Comparison of ENCODE assay signal across 8 cellular contexts in the genomic region with DNA sequence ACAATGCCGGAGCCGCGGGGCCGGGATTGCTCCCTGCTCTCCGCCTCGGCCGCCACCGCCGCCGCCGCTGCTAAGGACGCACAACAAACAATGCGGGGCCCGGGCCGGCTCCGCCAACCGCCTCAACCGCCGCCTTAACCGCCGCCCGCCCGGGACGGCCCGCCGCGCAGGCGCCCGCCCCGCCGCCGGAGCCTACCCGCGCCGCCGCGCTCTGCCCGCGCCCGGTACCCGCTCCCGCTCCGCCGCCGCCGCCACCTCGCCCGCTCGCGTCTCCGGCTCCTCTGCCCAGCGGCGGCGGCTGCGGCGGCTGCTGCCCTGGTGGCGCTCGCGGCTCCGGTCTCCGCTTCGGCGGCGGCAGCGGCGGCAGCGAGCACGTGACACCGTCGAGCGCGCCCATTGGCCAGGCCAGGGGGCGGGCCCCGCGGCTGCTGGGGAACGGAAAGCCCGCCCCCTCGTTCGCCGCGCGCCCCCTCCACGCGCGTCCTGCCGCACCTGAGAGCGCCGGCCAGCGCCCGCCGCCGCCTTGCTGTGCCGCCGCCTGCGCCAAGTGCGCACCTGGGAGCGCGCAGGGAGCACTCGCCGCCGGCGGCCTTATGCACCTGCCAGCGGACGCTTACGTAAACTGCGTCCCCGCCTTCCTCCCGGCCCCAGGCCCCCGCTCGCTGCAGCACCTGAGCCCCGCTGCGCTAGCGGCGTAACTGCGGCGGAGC. TPM values are rescaled to one million over a fixed set of nuclear protein-coding genes. Genes with fewer than 3 reads are reported as not detected.
DNase-seq lines count a peak whose midpoint lies in the region; ATAC-seq and TF ChIP-seq lines count a peak whose summit lies in the region.

A gene (minus strand): TSS at position 347 of the 710 bp plus-strand sequence. CDS start 84,452 bp downstream, outside the sequence.

- H3K18ac ChIP-seq in IMR-90 (ENCODE audit: low read depth, low read length) = no peak within 1 kb of the TSS

- no peak within 1 kb of the TSS for H2BK120ac ChIP-seq in IMR-90 (ENCODE audit: low read depth, low read length)

- no peak for TF ChIP-seq POLR2A in IMR-90 (IDR thresholded peaks at IDR 0.05; ENCODE audit: low read depth, low read length)

- no TSS peak for BruUV-seq in IMR-90 (replicated peaks; lab: Mats Ljungman, UMichigan)

- H3K56ac ChIP-seq in IMR-90 (ENCODE audit: extremely low read depth, insufficient read depth, low read length) = no peak within 1 kb of the TSS

- H2AFZ ChIP-seq in IMR-90 (replicated peaks; ENCODE audit: low read length, poor library complexity) (peak within 1 kb of the TSS; percentile 99), OCI-LY3 (ENCODE audit: low read depth, low read length) (peak within 1 kb of the TSS; percentile 96)

- H3K14ac ChIP-seq in IMR-90 (replicated peaks; ENCODE audit: low read depth, low read length) = no peak within 1 kb of the TSS

- no peak within 1 kb of the TSS for H4K91ac ChIP-seq in IMR-90 (ENCODE audit: insufficient read depth, low read depth, low read length)

- dilution Hi-C loops in IMR-90 (cut with HindIII; ENCODE audit: low sequenced_read_pairs, unreplicated experiment) = no loop called here

- no peaks in the 10 kb centered on the region for H3K79me1 ChIP-seq in IMR-90 (ENCODE audit: low read depth in 1 of 2, low read length in 2 of 2)

- in situ Hi-C loops in IMR-90 (cut with MboI; ENCODE audit: low sequenced_read_pairs) = no loop called here

- no peaks in the 10 kb centered on the region for H4K20me1 ChIP-seq in IMR-90 (ENCODE audit: insufficient read depth, low read length)
- H4K20me1 ChIP-seq in OCI-LY3 (ENCODE audit: insufficient read depth, low read length) = peaks cover 16% of the 10 kb centered on the region; the same call in 1 of the 2 replicates

- no peak within 1 kb of the TSS for H3K27ac ChIP-seq in IMR-90 (ENCODE audit: insufficient read depth, low read length)
- no peak within 1 kb of the TSS for H3K27ac ChIP-seq in OCI-LY3 (ENCODE audit: low read length)
- peak within 1 kb of the TSS; percentile 85 to 89 for H3K27ac ChIP-seq in esophagus (ENCODE audit: low read depth in 2 of 2, low read length in 1 of 2)
- peak within 1 kb of the TSS; percentile 66 for H3K27ac ChIP-seq in muscle layer of colon (ENCODE audit: low read depth, low read length)

- H3K9ac ChIP-seq in IMR-90 (ENCODE audit: low read depth, low read length) (peak within 1 kb of the TSS; percentile 82), OCI-LY3 (ENCODE audit: low read length) (peak within 1 kb of the TSS; percentile 89), muscle layer of colon (ENCODE audit: low read length) (peak within 1 kb of the TSS; percentile 39)

- peak within 1 kb of the TSS; percentile 72 for H2AK9ac ChIP-seq in IMR-90 (replicated peaks; ENCODE audit: low read depth, low read length, poor library complexity)

- H3K4ac ChIP-seq in IMR-90 (ENCODE audit: low read depth, low read length) = no peak within 1 kb of the TSS; the same call in 1 of the 2 replicates

- peaks cover 40% of the 10 kb centered on the region for H3K79me2 ChIP-seq in OCI-LY3 (ENCODE audit: low read length)

- H3K4me1 ChIP-seq in IMR-90 (ENCODE audit: control insufficient read depth, insufficient read depth, low read length) = peaks cover 4% of the 10 kb centered on the region; the same call in 1 of the 2 replicates
- H3K4me1 ChIP-seq in OCI-LY3 (ENCODE audit: low read length) = peaks cover 16% of the 10 kb centered on the region
- peaks cover 0 to 11% of the 10 kb centered on the region in 2 donors for H3K4me1 ChIP-seq in esophagus (ENCODE audit: control insufficient read depth in 2 of 2, insufficient read depth in 2 of 2, low read length in 1 of 2)
- peaks cover 12% of the 10 kb centered on the region for H3K4me1 ChIP-seq in muscle layer of colon (ENCODE audit: insufficient read depth, low read length)

- H3K4me3 ChIP-seq in IMR-90 (ENCODE audit: insufficient read depth, low read depth, low read length) (peak within 1 kb of the TSS; percentile 100), OCI-LY3 (ENCODE audit: low read length) (peak within 1 kb of the TSS; percentile 87), esophagus (ENCODE audit: low read depth in 1 of 2, low read length in 2 of 2) (peak within 1 kb of the TSS; percentile 95), muscle layer of colon (ENCODE audit: low read depth in 1 of 2, low read length in 2 of 2) (peak within 1 kb of the TSS; percentile 84 to 87)

- no peak within 1 kb of the TSS for H2BK20ac ChIP-seq in IMR-90 (ENCODE audit: low read depth, low read length)

- WGBS in IMR-90 (ENCODE audit: extremely low coverage in 2 of 2, insufficient read length in 1 of 2), 2 experiments = 1% methylated on average over 58 of the region's 116 CpGs; no CpG with 5 or more reads in 1 of the 2 experiments
- 0 to 1% methylated on average over 56 to 116 of the region's 116 CpGs for WGBS in esophagus, 2 donors

- H4K5ac ChIP-seq in IMR-90 (ENCODE audit: low read depth, low read length) = no peak within 1 kb of the TSS

- POLR2A ChIA-PET in IMR-90 (lab: Charles Lee; ENCODE audit: unreplicated experiment) = no interaction called here

- CTCF ChIA-PET in IMR-90 (lab: Yijun Ruan, JAX) = no interaction called here

- H3K9me3 ChIP-seq in IMR-90 (ENCODE audit: control insufficient read depth, insufficient read depth, low read length) = no peaks in the 10 kb centered on the region
- no peaks in the 10 kb centered on the region for H3K9me3 ChIP-seq in OCI-LY3 (ENCODE audit: insufficient read depth, low read length)
- H3K9me3 ChIP-seq in esophagus (ENCODE audit: control insufficient read depth in 2 of 2, insufficient read depth in 1 of 2, low read depth in 1 of 2, low read length in 1 of 2) = no peaks in the 10 kb centered on the region
- no peaks in the 10 kb centered on the region for H3K9me3 ChIP-seq in muscle layer of colon (ENCODE audit: low read length)

- H3K36me3 ChIP-seq in IMR-90 (ENCODE audit: control insufficient read depth, insufficient read depth, low read length) (no peaks in the 10 kb centered on the region), OCI-LY3 (replicated peaks; ENCODE audit: low read depth, low read length) (no peaks in the 10 kb centered on the region), esophagus (ENCODE audit: control insufficient read depth in 2 of 2, insufficient read depth in 2 of 2, low read length in 1 of 2) (no peaks in the 10 kb centered on the region), muscle layer of colon (ENCODE audit: insufficient read depth, low read length) (no peaks in the 10 kb centered on the region)

- no peak within 1 kb of the TSS for H2BK5ac ChIP-seq in IMR-90 (ENCODE audit: low read depth, low read length, poor library complexity, severe bottlenecking)

- H3K9me1 ChIP-seq in IMR-90 (ENCODE audit: insufficient read depth, low read length) = no peaks in the 10 kb centered on the region; the same call in 1 of the 2 replicates

- H2BK15ac ChIP-seq in IMR-90 (ENCODE audit: low read depth, low read length) = no peak within 1 kb of the TSS

- TF ChIP-seq RAD21 in IMR-90 (IDR thresholded peaks at IDR 0.05; ENCODE audit: low read length) = no peak

- peak; percentile 41 for DNase-seq in DMS 273 treated with DMSO at 0.1 percent for 48 hours (lab: John Stamatoyannopoulos, UW)
- DNase-seq in IMR-90 = peak; percentile 61
- peak; percentile 87 for DNase-seq in activated T-cell treated with anti-CD3 and anti-CD28 coated beads for 4 hours
- DNase-seq in stimulated activated CD8-positive, alpha-beta memory T cell treated with anti-CD3 and anti-CD28 coated beads, Interleukin-7, amount 100 ng/mL, for 1 hour (ENCODE audit: low read depth in 2 of 2) = peak; percentile 79 to 88

- TF ChIP-seq CTCF in IMR-90 (conservative IDR thresholded peaks at IDR 0.05; ENCODE audit: low read depth, low read length) = 0 out of 2 replicates have a peak, but pooled peaks have one; percentile 9
- no peak for TF ChIP-seq CTCF in OCI-LY3 (IDR thresholded peaks at IDR 0.05; ENCODE audit: low read depth, low read length)

- H3K4me2 ChIP-seq in IMR-90 (ENCODE audit: low read depth, low read length) = peak within 1 kb of the TSS; percentile 97
- peak within 1 kb of the TSS; percentile 98 for H3K4me2 ChIP-seq in OCI-LY3 (ENCODE audit: low read length)

- H3K27me3 ChIP-seq in IMR-90 (ENCODE audit: control insufficient read depth, insufficient read depth, low read length) (peaks cover 41% of the 10 kb centered on the region), OCI-LY3 (ENCODE audit: low read depth, low read length) (no peaks in the 10 kb centered on the region), esophagus (ENCODE audit: control insufficient read depth in 1 of 2, insufficient read depth in 2 of 2, low read length in 2 of 2) (no peaks in the 10 kb centered on the region), muscle layer of colon (ENCODE audit: control insufficient read depth in 1 of 2, insufficient read depth in 2 of 2, low read length in 2 of 2) (no peaks in the 10 kb centered on the region)

- H2AK5ac ChIP-seq in IMR-90 (ENCODE audit: low read depth, low read length) = no peak within 1 kb of the TSS

- H3K23ac ChIP-seq in IMR-90 (ENCODE audit: low read depth, low read length) = peak within 1 kb of the TSS; percentile 27; the same call in 1 of the 2 replicates

- H4K8ac ChIP-seq in IMR-90 (ENCODE audit: low read depth in 2 of 2, low read length in 2 of 2) = no peak within 1 kb of the TSS

- ATAC-seq in GM21529 (IDR thresholded peaks at IDR 0.05; ENCODE audit: unreplicated experiment) (peak; percentile 90), IMR-90 (ENCODE audit: low read depth) (peak; percentile 98)

- intact Hi-C loops in IMR-90 (cut with micrococcal nuclease) = loop anchor here (5.0 kb wide), 1 partner anchor 69 kb away; no protein-coding TSS in a partner anchor

TF ChIP-seq in IMR-90, 13 proteins besides CTCF, POLR2A, EP300 and RAD21:
- TF ChIP-seq CEBPB (IDR thresholded peaks at IDR 0.05; ENCODE audit: low read depth, low read length) = no peak
- TF ChIP-seq, protein P1, sequence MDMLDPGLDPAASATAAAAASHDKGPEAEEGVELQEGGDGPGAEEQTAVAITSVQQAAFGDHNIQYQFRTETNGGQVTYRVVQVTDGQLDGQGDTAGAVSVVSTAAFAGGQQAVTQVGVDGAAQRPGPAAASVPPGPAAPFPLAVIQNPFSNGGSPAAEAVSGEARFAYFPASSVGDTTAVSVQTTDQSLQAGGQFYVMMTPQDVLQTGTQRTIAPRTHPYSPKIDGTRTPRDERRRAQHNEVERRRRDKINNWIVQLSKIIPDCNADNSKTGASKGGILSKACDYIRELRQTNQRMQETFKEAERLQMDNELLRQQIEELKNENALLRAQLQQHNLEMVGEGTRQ (IDR thresholded peaks at IDR 0.05; ENCODE audit: low read depth, low read length) = peak; percentile 93

RNA-seq across cellular contexts. Expression of the gene that starts here (rescaled TPM):
- total RNA-seq in IMR-90 (2012; rRNA removed) = 2.5 and 3.9 TPM in 2 replicates
- polyA plus RNA-seq in IMR-90 (2012; rRNA removed) = 1.6 and 2.1 TPM in 2 replicates
- polyA plus RNA-seq in IMR-90 (2012; cell fraction: cytosol; rRNA removed) = 0.33 and 0.57 TPM in 2 replicates
- polyA plus RNA-seq in IMR-90 (2012; cell fraction: nucleus; rRNA removed; ENCODE audit: low replicate concordance) = 0.13 and 1.5 TPM in 2 replicates
- polyA plus RNA-seq in esophagus = 10 to 100 TPM; 16.9 to 26.9 TPM

Comparison
In these comparisons a context has a peak if more than half of its experiments do, and no peak if none do; other contexts are left out.
1. H3K27ac ChIP-seq: peak in esophagus (2 of 2) and muscle layer of colon (single experiment); none in IMR-90 (single experiment) and OCI-LY3 (single experiment).
2. H3K9ac ChIP-seq: peak in every context shown above with its lines; median percentile 89 in OCI-LY3; 82 in IMR-90; 39 in muscle layer of colon.
3. Peak in every context shown above with its lines, with median percentiles within 50 percentile points of each other: DNase-seq and H3K4me3 ChIP-seq.